Comparison of ENCODE assay signal across 32 cellular contexts in genomic region chr20:17376031-17376430, GRCh38.
"Had no signal": no experiment of that assay in that cellular context is flagged by ENCODE, and none has a peak within 500 bp of the region (broad histone marks: within the 10 kb centered on the region; RNA-seq: fewer than 3 reads in every experiment).

No MANE protein-coding gene starts in this region.

- H3K36me3 ChIP-seq: MG63, Peyer's patch, SJSA1 had no signal

- H3K27me3 ChIP-seq: MG63, Peyer's patch had no signal

- H3K4me3 ChIP-seq: MG63, Peyer's patch, SJSA1 had no signal

- DNase-seq: Kasumi-1; MG63; NCI-H1048; NCI-H1092 treated with DMSO at 0.1 percent for 48 hours; NCI-H1105 treated with DMSO at 0.1 percent for 48 hours; NCI-H1417; NCI-H1436; NCI-H146; NCI-H1694; NCI-H187; NCI-H1930; NCI-H2029 treated with DMSO at 0.1 percent for 48 hours; NCI-H2081 treated with DMSO at 0.1 percent for 48 hours; NCI-H2107; NCI-H2171; NCI-H226; NCI-H446 treated with DMSO at 0.1 percent for 48 hours; NCI-H510A; NCI-H524; NCI-H526 treated with DMSO at 0.1 percent for 48 hours; NCI-H774; NK-92 treated with Interleukin-12 subunit alpha and Interleukin-12 subunit beta, amount 100 ng/mL, for 24 hours; OCI-M1; PC-3; Peyer's patch; RPMI8226; SHP77 treated with DMSO at 0.1 percent for 48 hours; SK-N-SH; SW 1271; T-helper 1 cell had no signal

- H3K9me3 ChIP-seq: MG63, Peyer's patch, SJSA1, SK-N-SH had no signal

- ATAC-seq: PC-3, Right ventricle myocardium inferior had no signal

- H3K9ac ChIP-seq: SK-N-SH had no signal

- H3K4me1 ChIP-seq: Peyer's patch, SJSA1 had no signal

- H3K27ac ChIP-seq: Peyer's patch, SJSA1 had no signal

- H3K4me2 ChIP-seq: SK-N-SH had no signal
